2 cellular contexts compared by ENCODE assay signal in the genomic region with DNA sequence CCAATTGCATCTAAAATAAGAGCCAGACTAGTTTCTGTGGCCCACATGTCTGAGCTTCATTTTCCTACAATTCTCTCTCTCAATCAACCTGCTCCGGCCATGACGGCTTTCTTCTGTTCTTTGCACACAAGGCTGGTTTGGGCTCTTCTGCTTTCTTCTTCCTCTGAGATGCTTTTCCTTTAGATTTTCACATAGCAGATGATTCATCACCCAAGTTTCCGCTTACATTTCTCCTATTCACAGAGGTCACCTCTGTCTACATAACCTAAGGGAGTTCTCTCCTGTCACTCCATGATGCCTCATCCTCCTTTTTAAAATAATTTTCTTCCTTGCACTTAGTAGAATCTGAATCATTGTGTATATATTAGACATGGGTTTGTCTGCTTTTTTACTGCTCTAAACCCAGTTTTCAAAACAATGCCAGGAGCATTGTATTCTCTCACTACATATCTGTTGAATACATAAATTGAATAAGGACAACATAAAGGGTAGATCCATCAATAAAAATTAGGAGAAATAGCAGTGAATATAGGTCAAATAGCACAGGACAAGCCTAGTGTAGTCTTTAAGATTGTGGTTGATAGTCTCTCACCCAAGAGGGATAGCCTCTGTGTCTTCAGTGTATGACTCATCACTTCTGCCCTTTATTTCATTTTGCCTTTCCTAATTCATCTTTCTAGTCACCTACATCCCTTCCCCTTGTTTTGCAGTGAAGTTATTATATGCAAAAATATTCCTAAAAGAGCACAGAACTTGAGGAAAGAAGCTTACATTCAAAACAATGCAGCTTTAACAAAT.
TF ChIP-seq lines count a peak whose summit lies in the region.

No MANE protein-coding gene starts in this region.

TF ChIP-seq in IMR-90, 13 proteins besides CTCF, POLR2A, EP300 and RAD21:
- 0 out of 2 replicates have a peak, but pooled peaks have one; percentile 5 for TF ChIP-seq FOS (IDR thresholded peaks at IDR 0.05; ENCODE audit: low read depth, low read length)
- no peak for TF ChIP-seq CHD1 (IDR thresholded peaks at IDR 0.05; ENCODE audit: low read depth, low read length)

TF ChIP-seq in SK-N-SH, 30 proteins besides CTCF, POLR2A, EP300 and RAD21:
- TF ChIP-seq FOXJ3 (CRISPR knock-in tag; IDR thresholded peaks at IDR 0.05) = no peak
- no peak for TF ChIP-seq FOXM1 (IDR thresholded peaks at IDR 0.05; ENCODE audit: low read depth)
- TF ChIP-seq, protein P1, sequence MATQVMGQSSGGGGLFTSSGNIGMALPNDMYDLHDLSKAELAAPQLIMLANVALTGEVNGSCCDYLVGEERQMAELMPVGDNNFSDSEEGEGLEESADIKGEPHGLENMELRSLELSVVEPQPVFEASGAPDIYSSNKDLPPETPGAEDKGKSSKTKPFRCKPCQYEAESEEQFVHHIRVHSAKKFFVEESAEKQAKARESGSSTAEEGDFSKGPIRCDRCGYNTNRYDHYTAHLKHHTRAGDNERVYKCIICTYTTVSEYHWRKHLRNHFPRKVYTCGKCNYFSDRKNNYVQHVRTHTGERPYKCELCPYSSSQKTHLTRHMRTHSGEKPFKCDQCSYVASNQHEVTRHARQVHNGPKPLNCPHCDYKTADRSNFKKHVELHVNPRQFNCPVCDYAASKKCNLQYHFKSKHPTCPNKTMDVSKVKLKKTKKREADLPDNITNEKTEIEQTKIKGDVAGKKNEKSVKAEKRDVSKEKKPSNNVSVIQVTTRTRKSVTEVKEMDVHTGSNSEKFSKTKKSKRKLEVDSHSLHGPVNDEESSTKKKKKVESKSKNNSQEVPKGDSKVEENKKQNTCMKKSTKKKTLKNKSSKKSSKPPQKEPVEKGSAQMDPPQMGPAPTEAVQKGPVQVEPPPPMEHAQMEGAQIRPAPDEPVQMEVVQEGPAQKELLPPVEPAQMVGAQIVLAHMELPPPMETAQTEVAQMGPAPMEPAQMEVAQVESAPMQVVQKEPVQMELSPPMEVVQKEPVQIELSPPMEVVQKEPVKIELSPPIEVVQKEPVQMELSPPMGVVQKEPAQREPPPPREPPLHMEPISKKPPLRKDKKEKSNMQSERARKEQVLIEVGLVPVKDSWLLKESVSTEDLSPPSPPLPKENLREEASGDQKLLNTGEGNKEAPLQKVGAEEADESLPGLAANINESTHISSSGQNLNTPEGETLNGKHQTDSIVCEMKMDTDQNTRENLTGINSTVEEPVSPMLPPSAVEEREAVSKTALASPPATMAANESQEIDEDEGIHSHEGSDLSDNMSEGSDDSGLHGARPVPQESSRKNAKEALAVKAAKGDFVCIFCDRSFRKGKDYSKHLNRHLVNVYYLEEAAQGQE (IDR thresholded peaks at IDR 0.05; ENCODE audit: low read depth, low read length) = no peak
- TF ChIP-seq POLR2AphosphoS5 (IDR thresholded peaks at IDR 0.05; ENCODE audit: low read depth, low read length) = no peak
- peak; percentile 22; the same call in 1 of the 2 replicates for TF ChIP-seq TCF12 (IDR thresholded peaks at IDR 0.05)
- no peak for TF ChIP-seq YY1 (IDR thresholded peaks at IDR 0.05; ENCODE audit: low read depth)
- TF ChIP-seq CHD2 (IDR thresholded peaks at IDR 0.05; ENCODE audit: low read length, partially characterized antibody) = no peak
- TF ChIP-seq NRF1 (IDR thresholded peaks at IDR 0.05; ENCODE audit: low read depth, low read length) = no peak
- peak; percentile 30; the same call in 1 of the 2 replicates for TF ChIP-seq JUND (IDR thresholded peaks at IDR 0.05)
- no peak for TF ChIP-seq TEAD4 (IDR thresholded peaks at IDR 0.05; ENCODE audit: borderline replicate concordance, insufficient read depth)
- TF ChIP-seq RCOR1 (IDR thresholded peaks at IDR 0.05; ENCODE audit: low read length) = no peak
- no peak for TF ChIP-seq ELF1 (IDR thresholded peaks at IDR 0.05)
- peak; percentile 53 for TF ChIP-seq FOSL2 (IDR thresholded peaks at IDR 0.05; ENCODE audit: borderline replicate concordance, low read depth)
- TF ChIP-seq, protein P2, sequence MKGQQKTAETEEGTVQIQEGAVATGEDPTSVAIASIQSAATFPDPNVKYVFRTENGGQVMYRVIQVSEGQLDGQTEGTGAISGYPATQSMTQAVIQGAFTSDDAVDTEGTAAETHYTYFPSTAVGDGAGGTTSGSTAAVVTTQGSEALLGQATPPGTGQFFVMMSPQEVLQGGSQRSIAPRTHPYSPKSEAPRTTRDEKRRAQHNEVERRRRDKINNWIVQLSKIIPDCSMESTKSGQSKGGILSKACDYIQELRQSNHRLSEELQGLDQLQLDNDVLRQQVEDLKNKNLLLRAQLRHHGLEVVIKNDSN (IDR thresholded peaks at IDR 0.05; ENCODE audit: borderline replicate concordance, low read depth) = no peak
- TF ChIP-seq, protein P3, sequence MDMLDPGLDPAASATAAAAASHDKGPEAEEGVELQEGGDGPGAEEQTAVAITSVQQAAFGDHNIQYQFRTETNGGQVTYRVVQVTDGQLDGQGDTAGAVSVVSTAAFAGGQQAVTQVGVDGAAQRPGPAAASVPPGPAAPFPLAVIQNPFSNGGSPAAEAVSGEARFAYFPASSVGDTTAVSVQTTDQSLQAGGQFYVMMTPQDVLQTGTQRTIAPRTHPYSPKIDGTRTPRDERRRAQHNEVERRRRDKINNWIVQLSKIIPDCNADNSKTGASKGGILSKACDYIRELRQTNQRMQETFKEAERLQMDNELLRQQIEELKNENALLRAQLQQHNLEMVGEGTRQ (IDR thresholded peaks at IDR 0.05; ENCODE audit: borderline replicate concordance, low read depth, low read length) = no peak
- TF ChIP-seq, protein P4, sequence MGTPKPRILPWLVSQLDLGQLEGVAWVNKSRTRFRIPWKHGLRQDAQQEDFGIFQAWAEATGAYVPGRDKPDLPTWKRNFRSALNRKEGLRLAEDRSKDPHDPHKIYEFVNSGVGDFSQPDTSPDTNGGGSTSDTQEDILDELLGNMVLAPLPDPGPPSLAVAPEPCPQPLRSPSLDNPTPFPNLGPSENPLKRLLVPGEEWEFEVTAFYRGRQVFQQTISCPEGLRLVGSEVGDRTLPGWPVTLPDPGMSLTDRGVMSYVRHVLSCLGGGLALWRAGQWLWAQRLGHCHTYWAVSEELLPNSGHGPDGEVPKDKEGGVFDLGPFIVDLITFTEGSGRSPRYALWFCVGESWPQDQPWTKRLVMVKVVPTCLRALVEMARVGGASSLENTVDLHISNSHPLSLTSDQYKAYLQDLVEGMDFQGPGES (IDR thresholded peaks at IDR 0.05; ENCODE audit: low read depth, low read length) = no peak
- TF ChIP-seq, protein P5, sequence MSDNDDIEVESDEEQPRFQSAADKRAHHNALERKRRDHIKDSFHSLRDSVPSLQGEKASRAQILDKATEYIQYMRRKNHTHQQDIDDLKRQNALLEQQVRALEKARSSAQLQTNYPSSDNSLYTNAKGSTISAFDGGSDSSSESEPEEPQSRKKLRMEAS (IDR thresholded peaks at IDR 0.05; ENCODE audit: low read depth) = no peak
- TF ChIP-seq GABPA (IDR thresholded peaks at IDR 0.05; ENCODE audit: low read depth) = no peak
- TF ChIP-seq RXRA (IDR thresholded peaks at IDR 0.05; ENCODE audit: borderline replicate concordance, low read depth) = no peak
- TF ChIP-seq MXI1 (IDR thresholded peaks at IDR 0.05; ENCODE audit: low read depth, low read length) = no peak
- TF ChIP-seq, protein P6, sequence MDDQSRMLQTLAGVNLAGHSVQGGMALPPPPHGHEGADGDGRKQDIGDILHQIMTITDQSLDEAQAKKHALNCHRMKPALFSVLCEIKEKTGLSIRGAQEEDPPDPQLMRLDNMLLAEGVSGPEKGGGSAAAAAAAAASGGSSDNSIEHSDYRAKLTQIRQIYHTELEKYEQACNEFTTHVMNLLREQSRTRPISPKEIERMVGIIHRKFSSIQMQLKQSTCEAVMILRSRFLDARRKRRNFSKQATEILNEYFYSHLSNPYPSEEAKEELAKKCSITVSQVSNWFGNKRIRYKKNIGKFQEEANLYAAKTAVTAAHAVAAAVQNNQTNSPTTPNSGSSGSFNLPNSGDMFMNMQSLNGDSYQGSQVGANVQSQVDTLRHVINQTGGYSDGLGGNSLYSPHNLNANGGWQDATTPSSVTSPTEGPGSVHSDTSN (IDR thresholded peaks at IDR 0.05) = peak; percentile 12; the same call in 1 of the 2 replicates
- no peak for TF ChIP-seq EZH2phosphoT487 (IDR thresholded peaks at IDR 0.05; ENCODE audit: borderline replicate concordance, low read depth)
- no peak for TF ChIP-seq NFIC (IDR thresholded peaks at IDR 0.05; ENCODE audit: borderline replicate concordance)
- TF ChIP-seq MEF2A (IDR thresholded peaks at IDR 0.05; ENCODE audit: borderline replicate concordance, low read depth) = no peak
- no peak for TF ChIP-seq TAF1 (IDR thresholded peaks at IDR 0.05; ENCODE audit: borderline replicate concordance, low read depth, low read length)
- no peak for TF ChIP-seq RFX5 (IDR thresholded peaks at IDR 0.05; ENCODE audit: low read length)
- no peak for TF ChIP-seq SIN3A (IDR thresholded peaks at IDR 0.05; ENCODE audit: borderline replicate concordance, low read depth, low read length)
- TF ChIP-seq GATA2 (CRISPR knock-in tag; IDR thresholded peaks at IDR 0.05) = no peak
